In genomic region chr6:163782436-163783003, GRCh38 we compare ENCODE assay signal across 9 cellular contexts.
DNase-seq lines count a peak whose midpoint lies in the region; ATAC-seq and TF ChIP-seq lines count a peak whose summit lies in the region.
"Had no signal": no experiment of that assay in that cellular context is flagged by ENCODE, and none has a peak within 500 bp of the region (broad histone marks: within the 10 kb centered on the region; RNA-seq: fewer than 3 reads in every experiment).

No MANE protein-coding gene starts in this region.

- no peak for TF ChIP-seq CTCF in DOHH2 (IDR thresholded peaks at IDR 0.05; ENCODE audit: low read depth, low read length, poor library complexity, severe bottlenecking)
- TF ChIP-seq CTCF in endothelial cell (IDR thresholded peaks at IDR 0.05; ENCODE audit: unreplicated experiment): no peak
- TF ChIP-seq CTCF in sigmoid colon (IDR thresholded peaks at IDR 0.05): no peak

- no peaks in the 10 kb centered on the region for H3K9me3 Mint-ChIP-seq in endothelial cell (ENCODE audit: unreplicated experiment)
- peaks cover 0 to 4% (median 0%) of the 10 kb centered on the region in 9 donors for H3K9me3 Mint-ChIP-seq in naive thymus-derived CD8-positive, alpha-beta T cell

- H3K79me2 ChIP-seq in DOHH2 (ENCODE audit: control insufficient read depth, low read length): no peaks in the 10 kb centered on the region

- H3K27ac Mint-ChIP-seq in endothelial cell (ENCODE audit: unreplicated experiment): peak overlapping the region; percentile 30
- H3K27ac Mint-ChIP-seq in naive thymus-derived CD8-positive, alpha-beta T cell: peak overlapping the region in 1 of 10 donors; percentile 89

- ATAC-seq in GM21423 (IDR thresholded peaks at IDR 0.05; ENCODE audit: unreplicated experiment) (peak; percentile 95), HG03442 (IDR thresholded peaks at IDR 0.05; ENCODE audit: unreplicated experiment) (peak; percentile 94), GM19467 (IDR thresholded peaks at IDR 0.05; ENCODE audit: unreplicated experiment) (no peak)
- ATAC-seq in naive thymus-derived CD8-positive, alpha-beta T cell: no peak

- H3K36me3 Mint-ChIP-seq in endothelial cell (ENCODE audit: low read depth, unreplicated experiment): no peaks in the 10 kb centered on the region
- H3K36me3 Mint-ChIP-seq in naive thymus-derived CD8-positive, alpha-beta T cell: no peaks in the 10 kb centered on the region

- POLR2A ChIA-PET in naive thymus-derived CD8-positive, alpha-beta T cell (lab: Charles Lee): no interaction called here

- no peaks in the 10 kb centered on the region for H3K27me3 Mint-ChIP-seq in endothelial cell (ENCODE audit: unreplicated experiment)
- H3K27me3 Mint-ChIP-seq in naive thymus-derived CD8-positive, alpha-beta T cell: peaks cover 12 to 28% (median 20%) of the 10 kb centered on the region in 5 donors

- H3K4me2 ChIP-seq in DOHH2 (ENCODE audit: low read length): peak overlapping the region; percentile 33
- H3K4me2 ChIP-seq: KMS-11 had no signal

- no peaks in the 10 kb centered on the region for H4K20me1 ChIP-seq in DOHH2 (ENCODE audit: control insufficient read depth, insufficient read depth, low read depth, low read length)

- no peak overlapping the region for H3K27ac ChIP-seq in DOHH2 (ENCODE audit: low read depth, low read length)
- no peak overlapping the region for H3K27ac ChIP-seq in sigmoid colon
- H3K27ac ChIP-seq: KMS-11 had no signal

- no peak for TF ChIP-seq POLR2A in sigmoid colon (IDR thresholded peaks at IDR 0.05)

- no peak for DNase-seq in endothelial cell (ENCODE audit: low spot score)
- DNase-seq in naive thymus-derived CD8-positive, alpha-beta T cell: no peak
- DNase-seq in sigmoid colon: no peak
- DNase-seq in SHP77 (lab: John Stamatoyannopoulos, UW): no peak

- no peaks in the 10 kb centered on the region for H3K9me2 ChIP-seq in DOHH2 (replicated peaks; ENCODE audit: control insufficient read depth, low read length)

- WGBS in sigmoid colon, 2 donors: 57 to 60% methylated on average over 7 of the region's 7 CpGs

- intact Hi-C loops in sigmoid colon (cut with DNase I): no loop called here

- no peaks in the 10 kb centered on the region for H3F3A ChIP-seq in DOHH2 (ENCODE audit: control insufficient read depth, insufficient read depth)

- no peak for TF ChIP-seq EP300 in sigmoid colon (IDR thresholded peaks at IDR 0.05)

- H3K4me3 Mint-ChIP-seq in endothelial cell (ENCODE audit: unreplicated experiment): no peak overlapping the region
- no peak overlapping the region for H3K4me3 Mint-ChIP-seq in naive thymus-derived CD8-positive, alpha-beta T cell

- H3K4me1 ChIP-seq in DOHH2 (ENCODE audit: control insufficient read depth, low read length): peaks cover 10% of the 10 kb centered on the region
- H3K4me1 ChIP-seq in sigmoid colon: no peaks in the 10 kb centered on the region

- H3K27me3 ChIP-seq in DOHH2 (ENCODE audit: control insufficient read depth, low read length) (peaks cover 4% of the 10 kb centered on the region), sigmoid colon (no peaks in the 10 kb centered on the region)

- H3K9me3 ChIP-seq in DOHH2 (ENCODE audit: control insufficient read depth, insufficient read depth, low read length) (no peaks in the 10 kb centered on the region), sigmoid colon (no peaks in the 10 kb centered on the region)

- peaks cover 8% of the 10 kb centered on the region for H3K4me1 Mint-ChIP-seq in endothelial cell (ENCODE audit: unreplicated experiment)
- H3K4me1 Mint-ChIP-seq in naive thymus-derived CD8-positive, alpha-beta T cell: peaks cover 0 to 7% (median 2%) of the 10 kb centered on the region in 4 donors

- H3K36me3 ChIP-seq in DOHH2 (ENCODE audit: control insufficient read depth, low read length): no peaks in the 10 kb centered on the region
- H3K36me3 ChIP-seq in sigmoid colon: no peaks in the 10 kb centered on the region

- H3K4me3 ChIP-seq in DOHH2 (ENCODE audit: low read length) (peak overlapping the region; percentile 41; the same call in 1 of the 2 replicates), sigmoid colon (no peak overlapping the region)

Comparison
In these comparisons a context has a peak if more than half of its experiments do, and no peak if none do; other contexts are left out.
1. ATAC-seq: peak in GM21423 (single experiment) and HG03442 (single experiment); none in GM19467 (single experiment) and naive thymus-derived CD8-positive, alpha-beta T cell (0 of 2).